Comparison of ENCODE assay signal across 15 cellular contexts in the genomic region with DNA sequence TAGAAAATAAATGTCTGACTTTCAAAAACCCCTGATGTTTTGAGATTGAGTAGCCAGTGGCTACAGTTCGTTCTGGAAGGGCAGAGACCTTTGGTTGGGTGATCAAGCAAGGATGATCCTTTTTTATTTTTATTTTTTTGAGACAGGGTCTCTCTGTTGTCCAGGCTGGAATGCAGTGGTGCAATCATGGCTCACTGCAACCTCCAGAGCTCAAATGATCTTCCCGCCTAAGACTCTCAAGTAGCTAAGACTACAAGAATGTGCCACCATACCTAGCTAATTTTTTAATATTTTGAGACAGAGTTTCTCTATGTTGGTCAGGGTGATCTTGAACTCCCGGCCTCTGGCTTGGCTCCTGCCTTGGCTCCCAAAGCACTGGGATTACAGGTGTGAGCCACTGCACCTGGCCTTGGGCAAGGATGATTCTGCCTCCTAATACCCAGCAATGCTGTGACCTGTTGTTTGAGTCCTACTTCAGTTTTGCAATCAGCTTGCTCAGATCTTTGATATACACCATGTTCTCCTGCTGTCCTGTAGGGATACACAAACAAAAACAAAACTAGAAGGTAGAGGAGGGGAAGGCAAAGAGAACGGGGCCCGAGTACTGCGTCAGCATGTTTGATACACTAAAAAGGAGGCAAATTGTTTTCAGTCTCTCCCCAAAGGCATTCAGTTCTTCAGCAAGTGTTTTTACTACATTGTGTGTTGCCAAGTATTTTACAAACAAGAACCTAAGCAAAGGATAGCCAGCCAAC. TPM values are rescaled to one million over a fixed set of nuclear protein-coding genes. Genes with fewer than 3 reads are reported as not detected.
DNase-seq lines count a peak whose midpoint lies in the region; ATAC-seq and TF ChIP-seq lines count a peak whose summit lies in the region.
"Had no signal": no experiment of that assay in that cellular context is flagged by ENCODE, and none has a peak within 500 bp of the region (broad histone marks: within the 10 kb centered on the region; RNA-seq: fewer than 3 reads in every experiment).

No MANE protein-coding gene starts in this region.

- TF ChIP-seq CTCF in GM23338 (conservative IDR thresholded peaks at IDR 0.05; ENCODE audit: low read depth in 2 of 2) (no peak), endothelial cell (IDR thresholded peaks at IDR 0.05; ENCODE audit: unreplicated experiment) (no peak), omental fat pad (IDR thresholded peaks at IDR 0.05) (no peak)

- H3K9me2 ChIP-seq in GM23338 (ENCODE audit: insufficient read depth), result peaks cover 1% of the 10 kb centered on the region; the same call in 1 of the 2 replicates

- peaks cover 15% of the 10 kb centered on the region for H3K4me1 ChIP-seq in GM23338 (ENCODE audit: insufficient read depth)
- peaks cover 10% of the 10 kb centered on the region for H3K4me1 ChIP-seq in HUES48 (ENCODE audit: control insufficient read depth, insufficient read depth, low read length)
- H3K4me1 ChIP-seq: BLaER1 had no signal

- peak overlapping the region; percentile 37; the same call in 1 of the 2 replicates for H3K27ac ChIP-seq in GM23338 (ENCODE audit: low read depth)
- H3K27ac ChIP-seq in HUES48 (ENCODE audit: low read depth, low read length), result peak overlapping the region; percentile 37
- H3K27ac ChIP-seq: BLaER1 had no signal

- H3K27me3 Mint-ChIP-seq in GM23338 (ENCODE audit: insufficient read depth, low read depth, poor library complexity) (peaks cover 10% of the 10 kb centered on the region), endothelial cell (ENCODE audit: unreplicated experiment) (no peaks in the 10 kb centered on the region)
- H3K27me3 Mint-ChIP-seq: IgD-negative memory B cell had no signal

- H3K4me2 ChIP-seq in GM23338, result no peak overlapping the region
- H3K4me2 ChIP-seq: BLaER1 had no signal

- H3K4me3 ChIP-seq in GM23338 (no peak overlapping the region), HUES48 (ENCODE audit: low read depth, low read length) (no peak overlapping the region)
- H3K4me3 ChIP-seq: BLaER1 had no signal

- H3K27ac Mint-ChIP-seq in GM23338 (peak overlapping the region; percentile 22), endothelial cell (ENCODE audit: unreplicated experiment) (peak overlapping the region; percentile 70)
- H3K27ac Mint-ChIP-seq: CD8-positive, alpha-beta T cell; IgD-negative memory B cell had no signal

- no peak overlapping the region for H2AFZ ChIP-seq in GM23338

- no peak overlapping the region for H3K9ac ChIP-seq in HUES48 (ENCODE audit: low read depth, low read length)
- H3K9ac ChIP-seq: BLaER1 had no signal

- no peaks in the 10 kb centered on the region for H3K9me3 ChIP-seq in HUES48 (ENCODE audit: control insufficient read depth, insufficient read depth, low read length)
- H3K9me3 ChIP-seq: BLaER1 had no signal

- peaks cover 1% of the 10 kb centered on the region; the same call in 1 of the 2 replicates for H3K36me3 ChIP-seq in GM23338 (ENCODE audit: insufficient read depth)
- H3K36me3 ChIP-seq in HUES48 (ENCODE audit: control insufficient read depth, insufficient read depth, low read length), result peaks cover 63% of the 10 kb centered on the region

- H3K36me3 Mint-ChIP-seq in GM23338 (ENCODE audit: low read depth) (peaks cover 49% of the 10 kb centered on the region), endothelial cell (ENCODE audit: low read depth, unreplicated experiment) (peaks cover 35% of the 10 kb centered on the region)

- ATAC-seq in GM23338, result no peak
- peak; percentile 23 for ATAC-seq in omental fat pad (ENCODE audit: low FRiP score)
- ATAC-seq: CD8-positive, alpha-beta T cell had no signal

- DNase-seq in GM23338 (ENCODE audit: low spot score) (no peak), endothelial cell (ENCODE audit: low spot score) (no peak), omental fat pad (ENCODE audit: low spot score) (no peak), C1 segment of cervical spinal cord (lab: John Stamatoyannopoulos, UW) (no peak), NCI-H1105 treated with DMSO at 0.1 percent for 48 hours (lab: John Stamatoyannopoulos, UW) (no peak), NCI-H2107 (lab: John Stamatoyannopoulos, UW) (no peak)
- DNase-seq: ACHN; CD8-positive, alpha-beta T cell; GOT3; NCI-H1105; NCI-H526 had no signal

- H3F3A ChIP-seq in GM23338 (replicated peaks; ENCODE audit: low read depth), result no peaks in the 10 kb centered on the region

- H3K9me3 Mint-ChIP-seq in GM23338 (no peaks in the 10 kb centered on the region), endothelial cell (ENCODE audit: unreplicated experiment) (no peaks in the 10 kb centered on the region)
- H3K9me3 Mint-ChIP-seq: CD8-positive, alpha-beta T cell; IgD-negative memory B cell had no signal

- H3K4me3 Mint-ChIP-seq in GM23338, result no peak overlapping the region
- no peak overlapping the region for H3K4me3 Mint-ChIP-seq in endothelial cell (ENCODE audit: unreplicated experiment)
- H3K4me3 Mint-ChIP-seq: CD8-positive, alpha-beta T cell; IgD-negative memory B cell had no signal

- peaks cover 4% of the 10 kb centered on the region; the same call in 1 of the 2 replicates for H4K20me1 ChIP-seq in GM23338 (replicated peaks; ENCODE audit: insufficient read depth)
- H4K20me1 ChIP-seq: BLaER1 had no signal

- H3K4me1 Mint-ChIP-seq in GM23338 (peaks cover 36% of the 10 kb centered on the region), endothelial cell (ENCODE audit: unreplicated experiment) (peaks cover 14% of the 10 kb centered on the region)

- no peaks in the 10 kb centered on the region; the same call in 1 of the 2 replicates for H3K79me2 ChIP-seq in GM23338 (replicated peaks; ENCODE audit: insufficient read depth)

- H3K27me3 ChIP-seq in GM23338 (ENCODE audit: insufficient read depth) (no peaks in the 10 kb centered on the region), HUES48 (ENCODE audit: control insufficient read depth, insufficient read depth, low read length) (no peaks in the 10 kb centered on the region)
- H3K27me3 ChIP-seq: BLaER1 had no signal

TF ChIP-seq in GM23338, 12 proteins besides CTCF, POLR2A, EP300 and RAD21 (continues in another document):
- no peak for TF ChIP-seq EZH2 (IDR thresholded peaks at IDR 0.05; ENCODE audit: low read depth, unreplicated experiment)
- TF ChIP-seq, protein P1, sequence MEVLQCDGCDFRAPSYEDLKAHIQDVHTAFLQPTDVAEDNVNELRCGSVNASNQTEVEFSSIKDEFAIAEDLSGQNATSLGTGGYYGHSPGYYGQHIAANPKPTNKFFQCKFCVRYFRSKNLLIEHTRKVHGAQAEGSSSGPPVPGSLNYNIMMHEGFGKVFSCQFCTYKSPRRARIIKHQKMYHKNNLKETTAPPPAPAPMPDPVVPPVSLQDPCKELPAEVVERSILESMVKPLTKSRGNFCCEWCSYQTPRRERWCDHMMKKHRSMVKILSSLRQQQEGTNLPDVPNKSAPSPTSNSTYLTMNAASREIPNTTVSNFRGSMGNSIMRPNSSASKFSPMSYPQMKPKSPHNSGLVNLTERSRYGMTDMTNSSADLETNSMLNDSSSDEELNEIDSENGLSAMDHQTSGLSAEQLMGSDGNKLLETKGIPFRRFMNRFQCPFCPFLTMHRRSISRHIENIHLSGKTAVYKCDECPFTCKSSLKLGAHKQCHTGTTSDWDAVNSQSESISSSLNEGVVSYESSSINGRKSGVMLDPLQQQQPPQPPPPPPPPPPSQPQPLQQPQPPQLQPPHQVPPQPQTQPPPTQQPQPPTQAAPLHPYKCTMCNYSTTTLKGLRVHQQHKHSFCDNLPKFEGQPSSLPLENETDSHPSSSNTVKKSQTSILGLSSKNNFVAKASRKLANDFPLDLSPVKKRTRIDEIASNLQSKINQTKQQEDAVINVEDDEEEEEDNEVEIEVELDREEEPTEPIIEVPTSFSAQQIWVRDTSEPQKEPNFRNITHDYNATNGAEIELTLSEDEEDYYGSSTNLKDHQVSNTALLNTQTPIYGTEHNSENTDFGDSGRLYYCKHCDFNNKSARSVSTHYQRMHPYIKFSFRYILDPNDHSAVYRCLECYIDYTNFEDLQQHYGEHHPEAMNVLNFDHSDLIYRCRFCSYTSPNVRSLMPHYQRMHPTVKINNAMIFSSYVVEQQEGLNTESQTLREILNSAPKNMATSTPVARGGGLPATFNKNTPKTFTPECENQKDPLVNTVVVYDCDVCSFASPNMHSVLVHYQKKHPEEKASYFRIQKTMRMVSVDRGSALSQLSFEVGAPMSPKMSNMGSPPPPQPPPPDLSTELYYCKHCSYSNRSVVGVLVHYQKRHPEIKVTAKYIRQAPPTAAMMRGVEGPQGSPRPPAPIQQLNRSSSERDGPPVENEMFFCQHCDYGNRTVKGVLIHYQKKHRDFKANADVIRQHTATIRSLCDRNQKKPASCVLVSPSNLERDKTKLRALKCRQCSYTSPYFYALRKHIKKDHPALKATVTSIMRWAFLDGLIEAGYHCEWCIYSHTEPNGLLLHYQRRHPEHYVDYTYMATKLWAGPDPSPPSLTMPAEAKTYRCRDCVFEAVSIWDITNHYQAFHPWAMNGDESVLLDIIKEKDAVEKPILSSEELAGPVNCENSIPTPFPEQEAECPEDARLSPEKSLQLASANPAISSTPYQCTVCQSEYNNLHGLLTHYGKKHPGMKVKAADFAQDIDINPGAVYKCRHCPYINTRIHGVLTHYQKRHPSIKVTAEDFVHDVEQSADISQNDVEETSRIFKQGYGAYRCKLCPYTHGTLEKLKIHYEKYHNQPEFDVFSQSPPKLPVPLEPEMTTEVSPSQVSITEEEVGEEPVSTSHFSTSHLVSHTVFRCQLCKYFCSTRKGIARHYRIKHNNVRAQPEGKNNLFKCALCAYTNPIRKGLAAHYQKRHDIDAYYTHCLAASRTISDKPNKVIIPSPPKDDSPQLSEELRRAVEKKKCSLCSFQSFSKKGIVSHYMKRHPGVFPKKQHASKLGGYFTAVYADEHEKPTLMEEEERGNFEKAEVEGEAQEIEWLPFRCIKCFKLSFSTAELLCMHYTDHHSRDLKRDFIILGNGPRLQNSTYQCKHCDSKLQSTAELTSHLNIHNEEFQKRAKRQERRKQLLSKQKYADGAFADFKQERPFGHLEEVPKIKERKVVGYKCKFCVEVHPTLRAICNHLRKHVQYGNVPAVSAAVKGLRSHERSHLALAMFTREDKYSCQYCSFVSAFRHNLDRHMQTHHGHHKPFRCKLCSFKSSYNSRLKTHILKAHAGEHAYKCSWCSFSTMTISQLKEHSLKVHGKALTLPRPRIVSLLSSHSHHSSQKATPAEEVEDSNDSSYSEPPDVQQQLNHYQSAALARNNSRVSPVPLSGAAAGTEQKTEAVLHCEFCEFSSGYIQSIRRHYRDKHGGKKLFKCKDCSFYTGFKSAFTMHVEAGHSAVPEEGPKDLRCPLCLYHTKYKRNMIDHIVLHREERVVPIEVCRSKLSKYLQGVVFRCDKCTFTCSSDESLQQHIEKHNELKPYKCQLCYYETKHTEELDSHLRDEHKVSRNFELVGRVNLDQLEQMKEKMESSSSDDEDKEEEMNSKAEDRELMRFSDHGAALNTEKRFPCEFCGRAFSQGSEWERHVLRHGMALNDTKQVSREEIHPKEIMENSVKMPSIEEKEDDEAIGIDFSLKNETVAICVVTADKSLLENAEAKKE (CRISPR knock-in tag; IDR thresholded peaks at IDR 0.05), result no peak

RNA-seq across cellular contexts. Expression of a gene that starts 59.2 kb away (rescaled TPM):
- 1.7 and 3.1 TPM in 2 replicates for total RNA-seq in GM23338 (2014; rRNA removed; shearing (Covaris generic))
- 3.4 and 3.6 TPM in 2 replicates for polyA plus RNA-seq in GM23338 (2016; fragmentation: Nextera tagmentation; extraction: Ambion mirVana)
- total RNA-seq in endothelial cell (ENCODE audit: unreplicated experiment), result 4.8 TPM
- under 1 TPM in 2 of 4 donors, not detected in 2; 0.50 to 0.65 TPM for total RNA-seq in omental fat pad
- total RNA-seq: CD8-positive, alpha-beta T cell; SK-MEL-5 had no signal
